Comparison of ENCODE assay signal across 8 cellular contexts in genomic region chr10:91409869-91410637, GRCh38.
DNase-seq lines count a peak whose midpoint lies in the region; ATAC-seq lines count a peak whose summit lies in the region.

A gene with protein sequence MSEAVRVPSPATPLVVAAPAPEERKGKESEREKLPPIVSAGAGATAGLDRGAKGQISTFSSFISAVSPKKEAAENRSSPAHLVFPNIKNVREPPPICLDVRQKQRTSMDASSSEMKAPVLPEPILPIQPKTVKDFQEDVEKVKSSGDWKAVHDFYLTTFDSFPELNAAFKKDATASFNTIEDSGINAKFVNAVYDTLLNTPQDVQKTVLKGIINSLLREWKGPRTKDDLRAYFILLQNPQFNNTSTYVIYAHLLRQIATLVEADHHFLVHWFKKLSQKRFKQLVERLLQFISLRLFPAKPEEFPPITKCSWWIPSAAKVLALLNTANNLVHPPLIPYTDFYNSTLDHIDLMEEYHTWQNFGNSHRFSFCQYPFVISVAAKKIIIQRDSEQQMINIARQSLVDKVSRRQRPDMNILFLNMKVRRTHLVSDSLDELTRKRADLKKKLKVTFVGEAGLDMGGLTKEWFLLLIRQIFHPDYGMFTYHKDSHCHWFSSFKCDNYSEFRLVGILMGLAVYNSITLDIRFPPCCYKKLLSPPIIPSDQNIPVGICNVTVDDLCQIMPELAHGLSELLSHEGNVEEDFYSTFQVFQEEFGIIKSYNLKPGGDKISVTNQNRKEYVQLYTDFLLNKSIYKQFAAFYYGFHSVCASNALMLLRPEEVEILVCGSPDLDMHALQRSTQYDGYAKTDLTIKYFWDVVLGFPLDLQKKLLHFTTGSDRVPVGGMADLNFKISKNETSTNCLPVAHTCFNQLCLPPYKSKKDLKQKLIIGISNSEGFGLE (plus strand): TSS chr10:91410344. CDS start chr10:91410439, 95 bp downstream.

- peak; percentile 87 for ATAC-seq in HG02852 (IDR thresholded peaks at IDR 0.05; ENCODE audit: unreplicated experiment)
- ATAC-seq in activated CD4-positive, CD25-positive, alpha-beta regulatory T cell treated with anti-CD3 and anti-CD28 coated beads, Interleukin-2, amount 50 U/mL, for 24 hours: peak; percentile 89

- DNase-seq in SIG-M5 treated with dmso at 0.1 percent for 504 hours (lab: John Stamatoyannopoulos, UW; ENCODE audit: unreplicated experiment) (peak; percentile 54), SIG-M5 (lab: John Stamatoyannopoulos, UW) (no peak), NCI-H1694 treated with DMSO at 0.1 percent for 48 hours (lab: John Stamatoyannopoulos, UW) (peak; percentile 39), cerebellar cortex (ENCODE audit: low spot score) (peak; percentile 72)
- peak; percentile 54 to 76 (median 68) for DNase-seq in stimulated activated CD4-positive, alpha-beta T cell treated with anti-CD3 and anti-CD28 coated beads, Interleukin-1b, Interleukin-23, amount 100 ng/mL, for 24 hours (ENCODE audit: low read depth in 4 of 4, low spot score in 1 of 4)

- peak within 1 kb of the TSS; percentile 93 for H3K27ac ChIP-seq in layer of hippocampus (ENCODE audit: low read depth, low read length)

- H3K27me3 ChIP-seq in layer of hippocampus (ENCODE audit: control insufficient read depth, insufficient read depth, low read length): no peaks in the 10 kb centered on the region
